In genomic region chr2:239947361-239948045, GRCh38 we compare ENCODE assay signal across 15 cellular contexts.
DNase-seq lines count a peak whose midpoint lies in the region; ATAC-seq and TF ChIP-seq lines count a peak whose summit lies in the region.
"Had no signal": no experiment of that assay in that cellular context is flagged by ENCODE, and none has a peak within 500 bp of the region (broad histone marks: within the 10 kb centered on the region; RNA-seq: fewer than 3 reads in every experiment).

No MANE protein-coding gene starts in this region.

- H3K27ac ChIP-seq in BLaER1 treated with 17β-estradiol and CSF1 and Interleukin-3, amounts not matched to agents 10 nM and 100 nM = peak overlapping the region in 10 of 11 experiments; percentile 18 to 85 (median 80); a peak in 19 of 22 replicates
- no peak overlapping the region for H3K27ac ChIP-seq in left ventricle myocardium inferior (replicated peaks)
- H3K27ac ChIP-seq: GM23248, heart right ventricle, prostate gland had no signal

- DNase-seq in activated CD8-positive, alpha-beta memory T cell treated with anti-CD3 and anti-CD28 coated beads, Interleukin-2, amount 50 U/mL, for 4 hours = peak; percentile 13
- DNase-seq in left ventricle myocardium inferior = peak; percentile 18
- peak; percentile 93 for DNase-seq in pons (ENCODE audit: low spot score)
- no peak for DNase-seq in COLO829 (ENCODE audit: low spot score)
- DNase-seq in NK-92 (lab: John Stamatoyannopoulos, UW; ENCODE audit: unreplicated experiment) = no peak
- DNase-seq in T1000 (lab: John Stamatoyannopoulos, UW) = no peak
- DNase-seq: activated CD4-positive, alpha-beta T cell treated with anti-CD3 and anti-CD28 coated beads for 1 hour; GM23248; heart right ventricle; stimulated activated CD4-positive, alpha-beta T cell treated with anti-CD3 and anti-CD28 coated beads, Interleukin-2, amount 100 ng/mL, for 48 hours had no signal

- no peaks in the 10 kb centered on the region for H3K36me3 ChIP-seq in BLaER1 treated with 17β-estradiol and CSF1 and Interleukin-3, amounts not matched to agents 10 nM and 100 nM
- H3K36me3 ChIP-seq in left ventricle myocardium inferior = no peaks in the 10 kb centered on the region
- H3K36me3 ChIP-seq: heart right ventricle, prostate gland had no signal

- peak overlapping the region in 10 of 11 experiments; percentile 11 to 76 (median 62); a peak in 18 of 22 replicates for H3K9ac ChIP-seq in BLaER1 treated with 17β-estradiol and CSF1 and Interleukin-3, amounts not matched to agents 10 nM and 100 nM
- H3K9ac ChIP-seq: GM23248 had no signal

- intact Hi-C loops in left ventricle myocardium inferior (cut with micrococcal nuclease) = no loop called here

- H3K27me3 ChIP-seq in BLaER1 treated with 17β-estradiol and CSF1 and Interleukin-3, amounts not matched to agents 10 nM and 100 nM = no peaks in the 10 kb centered on the region
- no peaks in the 10 kb centered on the region for H3K27me3 ChIP-seq in left ventricle myocardium inferior (ENCODE audit: low read depth)
- H3K27me3 ChIP-seq: heart right ventricle had no signal

- peak overlapping the region in 1 of 10 experiments; percentile 11; a peak in 4 of 20 replicates for H3K4me3 ChIP-seq in BLaER1 treated with 17β-estradiol and CSF1 and Interleukin-3, amounts not matched to agents 10 nM and 100 nM
- H3K4me3 ChIP-seq in left ventricle myocardium inferior = no peak overlapping the region
- H3K4me3 ChIP-seq: GM23248, heart right ventricle, prostate gland had no signal

- no peaks in the 10 kb centered on the region for H3K9me3 ChIP-seq in BLaER1 treated with 17β-estradiol and CSF1 and Interleukin-3, amounts not matched to agents 10 nM and 100 nM (replicated peaks in 1 of 11)
- no peaks in the 10 kb centered on the region for H3K9me3 ChIP-seq in left ventricle myocardium inferior (replicated peaks)
- H3K9me3 ChIP-seq: heart right ventricle, prostate gland had no signal

- peaks cover 68 to 99% (median 98%) of the 10 kb centered on the region in 10 experiments for H3K4me1 ChIP-seq in BLaER1 treated with 17β-estradiol and CSF1 and Interleukin-3, amounts not matched to agents 10 nM and 100 nM
- H3K4me1 ChIP-seq in left ventricle myocardium inferior = peaks cover 20% of the 10 kb centered on the region
- H3K4me1 ChIP-seq: prostate gland had no signal

- TF ChIP-seq CTCF in left ventricle myocardium inferior (IDR thresholded peaks at IDR 0.05; ENCODE audit: borderline replicate concordance) = no peak

- H4K20me1 ChIP-seq in BLaER1 treated with 17β-estradiol and CSF1 and Interleukin-3, amounts not matched to agents 10 nM and 100 nM = 0 out of 22 replicates have a peak, but pooled peaks cover 0 to 3% (median 0%) of the 10 kb centered on the region in 11 experiments

- ATAC-seq in HG02852 (IDR thresholded peaks at IDR 0.05; ENCODE audit: unreplicated experiment) = no peak
- ATAC-seq: activated T-helper 17 cell treated with anti-CD3 and anti-CD28 coated beads, Interleukin-2, amount 50 U/mL, for 72 hours; stimulated activated effector memory CD8-positive, alpha-beta T cell treated with anti-CD3 and anti-CD28 coated beads, Interleukin-12 subunit alpha, Interleukin-12 subunit beta, amount 100 ng/mL, for 72 hours had no signal

- H3K4me2 ChIP-seq in BLaER1 treated with 17β-estradiol and CSF1 and Interleukin-3, amounts not matched to agents 10 nM and 100 nM = peak overlapping the region; percentile 81 to 97 (median 89)

Comparison
In these comparisons a context has a peak if more than half of its experiments do, and no peak if none do; other contexts are left out.
1. DNase-seq: peak in activated CD8-positive, alpha-beta memory T cell treated with anti-CD3 and anti-CD28 coated beads, Interleukin-2, amount 50 U/mL, for 4 hours (single experiment), left ventricle myocardium inferior (single experiment) and pons (single experiment); none in COLO829 (single experiment), NK-92 (single experiment) and T1000 (single experiment).